ENCODE assay signal across 8 cellular contexts in genomic region chr17:63601439-63602371, GRCh38. TPM values are rescaled to one million over a fixed set of nuclear protein-coding genes. Genes with fewer than 3 reads are reported as not detected.
A peak's percentile ranks its signal among the peaks of the same experiment; 100 is the strongest.
DNase-seq lines count a peak whose midpoint lies in the region; ATAC-seq and TF ChIP-seq lines count a peak whose summit lies in the region.

No MANE protein-coding gene starts in this region.

- no peak for ATAC-seq in GM21390 (IDR thresholded peaks at IDR 0.05; ENCODE audit: unreplicated experiment)

- H3K9me3 Mint-ChIP-seq in neural crest cell = no peaks in the 10 kb centered on the region

- no peaks in the 10 kb centered on the region for H3K79me2 ChIP-seq in OCI-LY1 (ENCODE audit: insufficient read depth, low read length)

- H2AFZ ChIP-seq in OCI-LY1 (ENCODE audit: low read length) = no peak overlapping the region

- DNase-seq in ELR (ENCODE audit: low read depth) (peak; percentile 36), epithelial cell of esophagus (ENCODE audit: low read depth) (peak; percentile 27), neural crest cell (ENCODE audit: low read depth, low spot score) (no peak), NOMO-1 (lab: John Stamatoyannopoulos, UW; ENCODE audit: unreplicated experiment in 2 of 2) (no peak), pons (ENCODE audit: low spot score) (no peak)
- no peak for DNase-seq in activated CD4-positive, CD25-positive, alpha-beta regulatory T cell (lab: John Stamatoyannopoulos, UW)

- no peaks in the 10 kb centered on the region for H3K9me2 ChIP-seq in OCI-LY1 (ENCODE audit: low read depth, low read length)

- TF ChIP-seq CTCF in OCI-LY1 (IDR thresholded peaks at IDR 0.05; ENCODE audit: low read length) (no peak), epithelial cell of esophagus (IDR thresholded peaks at IDR 0.05; ENCODE audit: insufficient read depth, low read depth, low read length, missing control alignments) (no peak), neural crest cell (conservative IDR thresholded peaks at IDR 0.05) (no peak)

- H3K27me3 ChIP-seq in OCI-LY1 (ENCODE audit: insufficient read depth, low read length) = no peaks in the 10 kb centered on the region

- H3K4me3 ChIP-seq in OCI-LY1 (ENCODE audit: low read depth, low read length, poor library complexity, severe bottlenecking) = peak overlapping the region; percentile 92
- peak overlapping the region; percentile 88 for H3K4me3 ChIP-seq in epithelial cell of esophagus (ENCODE audit: low read length)

- H3K27ac Mint-ChIP-seq in neural crest cell (ENCODE audit: unreplicated experiment) = peak overlapping the region; percentile 96

- H3K4me1 ChIP-seq in OCI-LY1 (ENCODE audit: insufficient read depth, low read length, severe bottlenecking) = peaks cover 17% of the 10 kb centered on the region

- no peaks in the 10 kb centered on the region for H3K9me3 ChIP-seq in OCI-LY1 (ENCODE audit: low read length)

- H3K36me3 ChIP-seq in OCI-LY1 (ENCODE audit: insufficient read depth, low read length) = peaks cover 24% of the 10 kb centered on the region

- peak overlapping the region; percentile 95 for H3K4me3 Mint-ChIP-seq in neural crest cell

- H3F3A ChIP-seq in OCI-LY1 (ENCODE audit: insufficient read depth, low read length) = no peaks in the 10 kb centered on the region

- H3K36me3 Mint-ChIP-seq in neural crest cell (ENCODE audit: low read depth) = peaks cover 2% of the 10 kb centered on the region

- peaks cover 20% of the 10 kb centered on the region for H3K4me1 Mint-ChIP-seq in neural crest cell

- H3K9ac ChIP-seq in OCI-LY1 (ENCODE audit: low read length) = peak overlapping the region; percentile 87

- peak overlapping the region; percentile 90 for H3K4me2 ChIP-seq in OCI-LY1 (ENCODE audit: low read length)

- H4K20me1 ChIP-seq in OCI-LY1 (ENCODE audit: insufficient read depth, low read length) = no peaks in the 10 kb centered on the region

- H3K27ac ChIP-seq in OCI-LY1 (ENCODE audit: low read depth, low read length, poor library complexity, severe bottlenecking) = no peak overlapping the region

- H3K27me3 Mint-ChIP-seq in neural crest cell (ENCODE audit: low read depth) = no peaks in the 10 kb centered on the region

RNA-seq across cellular contexts. Expression of gene TACO1, which starts 1.0 kb away (rescaled TPM):
- total RNA-seq in neural crest cell = 24.3 and 24.4 TPM in 2 replicates

RNA-seq across cellular contexts. Expression of gene MAP3K3, which starts 20.5 kb away (rescaled TPM):
- total RNA-seq in neural crest cell = 26.0 and 28.0 TPM in 2 replicates

RNA-seq across cellular contexts. Expression of gene DCAF7, which starts 51.4 kb away (rescaled TPM):
- total RNA-seq in neural crest cell = 146 TPM in 2 replicates

Comparison
In these comparisons a context has a peak if more than half of its experiments do, and no peak if none do; other contexts are left out.
1. DNase-seq: peak in ELR (single experiment) and epithelial cell of esophagus (single experiment); none in neural crest cell (single experiment), NOMO-1 (0 of 2), pons (single experiment) and activated CD4-positive, CD25-positive, alpha-beta regulatory T cell (0 of 4).